Comparison of ENCODE assay signal across 9 cellular contexts in the genomic region with DNA sequence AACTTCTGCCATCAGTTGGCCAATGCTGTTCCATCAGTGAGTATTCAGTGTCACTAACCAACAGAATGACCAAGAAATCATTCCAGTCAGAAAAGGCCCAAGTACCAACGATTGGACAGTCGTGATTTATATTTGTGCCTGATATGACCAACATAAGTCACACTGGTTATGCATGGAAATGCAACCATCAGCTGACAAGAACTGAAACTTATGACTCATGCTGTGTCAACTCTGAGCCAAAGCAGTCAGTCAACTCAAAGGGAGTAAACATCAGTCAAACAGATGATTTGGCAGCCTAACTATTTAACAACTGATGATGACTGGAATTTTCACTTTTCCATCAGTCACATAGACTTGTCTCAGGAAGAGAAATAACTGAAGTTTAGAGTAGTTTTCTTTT.
A peak's percentile ranks its signal among the peaks of the same experiment; 100 is the strongest.
DNase-seq lines count a peak whose midpoint lies in the region; ATAC-seq, FAIRE-seq and TF ChIP-seq lines count a peak whose summit lies in the region.
"Had no signal": no experiment of that assay in that cellular context is flagged by ENCODE, and none has a peak within 500 bp of the region (broad histone marks: within the 10 kb centered on the region; RNA-seq: fewer than 3 reads in every experiment).

No MANE protein-coding gene starts in this region.

- H3K79me2 ChIP-seq in HepG2 (ENCODE audit: insufficient read depth, low read length) = no peaks in the 10 kb centered on the region

- H3K27me3 ChIP-seq in HepG2 (ENCODE audit: control insufficient read depth in 1 of 2, insufficient read depth in 2 of 2, low read length in 2 of 2) (no peaks in the 10 kb centered on the region; a peak in 1 of 5 replicates), gastroesophageal sphincter (no peaks in the 10 kb centered on the region), neuronal stem cell (ENCODE audit: control insufficient read depth in 3 of 3, insufficient read depth in 3 of 3, low read depth in 1 of 3, low read length in 3 of 3) (peaks cover 0 to 12% (median 0%) of the 10 kb centered on the region in 3 experiments)

- peak; percentile 85 for ATAC-seq in HG02763 (IDR thresholded peaks at IDR 0.05; ENCODE audit: unreplicated experiment)
- ATAC-seq in HepG2 = peak; percentile 82
- ATAC-seq in gastroesophageal sphincter = no peak

- H3K36me3 ChIP-seq in HepG2 (replicated peaks in 1 of 2; ENCODE audit: control insufficient read depth in 1 of 2, insufficient read depth in 2 of 2, low read length in 2 of 2) (no peaks in the 10 kb centered on the region), gastroesophageal sphincter (no peaks in the 10 kb centered on the region), neuronal stem cell (replicated peaks in 1 of 2; ENCODE audit: control insufficient read depth in 2 of 2, insufficient read depth in 2 of 2, low read length in 2 of 2) (no peaks in the 10 kb centered on the region)

- H3K4me1 Mint-ChIP-seq in activated CD4-positive, alpha-beta T cell treated with anti-CD3 and anti-CD28 coated beads, Interleukin-2, amount 10 ng/mL, durations not matched to agents 24 days and 14 days = peaks cover 7% of the 10 kb centered on the region

- H3K9me3 Mint-ChIP-seq in activated CD4-positive, alpha-beta T cell treated with anti-CD3 and anti-CD28 coated beads, Interleukin-2, amount 10 ng/mL, durations not matched to agents 24 days and 14 days = no peaks in the 10 kb centered on the region

- in situ Hi-C loops in HepG2 (cut with HindIII; ENCODE audit: extremely low pct_ligation_motif_present, low pct_unique_long_range_greater_than_20kb) = no loop called here

- no peak overlapping the region for H2BK5ac ChIP-seq in neuronal stem cell (ENCODE audit: low read length)

- no peak for TF ChIP-seq POLR2A in HepG2 (IDR thresholded peaks at IDR 0.05; ENCODE audit: insufficient read depth in 1 of 2, low read depth in 2 of 2, low read length in 2 of 2)
- no peak for TF ChIP-seq POLR2A in gastroesophageal sphincter (IDR thresholded peaks at IDR 0.05)

- no peak overlapping the region for H3K4ac ChIP-seq in neuronal stem cell (ENCODE audit: low read length)

- DNase-seq in activated CD4-positive, alpha-beta T cell treated with anti-CD3 and anti-CD28 coated beads, Interleukin-2, amount 10 ng/mL, durations not matched to agents 24 days and 14 days = peak; percentile 77
- no peak for DNase-seq in activated CD4-positive, alpha-beta T cell treated with anti-CD3 and anti-CD28 coated beads for 4 hours
- DNase-seq in OCI-M1 (lab: John Stamatoyannopoulos, UW) (peak; percentile 24), HepG2 (ENCODE audit: low spot score) (peak; percentile 68), putamen (ENCODE audit: low spot score) (no peak), neuronal stem cell (ENCODE audit: low spot score) (no peak)
- DNase-seq: left cardiac atrium had no signal

- H3K9me3 ChIP-seq in HepG2 (ENCODE audit: low read length) (no peaks in the 10 kb centered on the region), gastroesophageal sphincter (no peaks in the 10 kb centered on the region), neuronal stem cell (replicated peaks in 1 of 2; ENCODE audit: control insufficient read depth in 2 of 2, insufficient read depth in 1 of 2, low read depth in 1 of 2, low read length in 2 of 2) (no peaks in the 10 kb centered on the region)

- no peak overlapping the region for H3K27ac Mint-ChIP-seq in activated CD4-positive, alpha-beta T cell treated with anti-CD3 and anti-CD28 coated beads, Interleukin-2, amount 10 ng/mL, durations not matched to agents 24 days and 14 days

- H3K4me1 ChIP-seq in HepG2 (ENCODE audit: insufficient read depth, low read length) (peaks cover 19% of the 10 kb centered on the region), gastroesophageal sphincter (no peaks in the 10 kb centered on the region), neuronal stem cell (ENCODE audit: control insufficient read depth in 2 of 2, insufficient read depth in 1 of 2, low read depth in 1 of 2, low read length in 2 of 2) (peaks cover 2 to 3% of the 10 kb centered on the region in 2 donors)

- TF ChIP-seq EP300 in HepG2 (IDR thresholded peaks at IDR 0.05; ENCODE audit: low read depth in 2 of 2, low read length in 2 of 2) = peak in 1 of 2 experiments; percentile 32; a peak in 1 of 4 replicates
- no peak for TF ChIP-seq EP300 in HepG2 (CRISPR knock-in tag; IDR thresholded peaks at IDR 0.05; ENCODE audit: borderline replicate concordance)
- TF ChIP-seq EP300 in gastroesophageal sphincter (IDR thresholded peaks at IDR 0.05) = no peak

- H3K4me3 Mint-ChIP-seq in activated CD4-positive, alpha-beta T cell treated with anti-CD3 and anti-CD28 coated beads, Interleukin-2, amount 10 ng/mL, durations not matched to agents 24 days and 14 days = no peak overlapping the region

- no peak overlapping the region for H3K23ac ChIP-seq in neuronal stem cell (ENCODE audit: low read depth, low read length, poor library complexity)

- no peak overlapping the region for H2AFZ ChIP-seq in HepG2 (ENCODE audit: low read length)
- H2AFZ ChIP-seq in neuronal stem cell (ENCODE audit: low read length) = no peak overlapping the region

- H3K9ac ChIP-seq in HepG2 (ENCODE audit: insufficient read depth, low read depth, low read length) (no peak overlapping the region), neuronal stem cell (ENCODE audit: low read depth, low read length, poor library complexity) (no peak overlapping the region)

- no peak overlapping the region for H3K27ac ChIP-seq in HepG2 (ENCODE audit: extremely low read length, insufficient read depth, low read length)
- no peak overlapping the region for H3K27ac ChIP-seq in gastroesophageal sphincter
- no peak overlapping the region for H3K27ac ChIP-seq in neuronal stem cell (replicated peaks; ENCODE audit: low read length)

- no peaks in the 10 kb centered on the region for H3K36me3 Mint-ChIP-seq in activated CD4-positive, alpha-beta T cell treated with anti-CD3 and anti-CD28 coated beads, Interleukin-2, amount 10 ng/mL, durations not matched to agents 24 days and 14 days (ENCODE audit: low read depth)

- H3K18ac ChIP-seq in neuronal stem cell (ENCODE audit: low read length) = no peak overlapping the region

- POLR2A ChIA-PET in HepG2 (lab: Yijun Ruan, JAX) = no interaction called here

- H4K8ac ChIP-seq in neuronal stem cell (ENCODE audit: low read depth, low read length) = no peak overlapping the region

- no peak overlapping the region for H3K4me2 ChIP-seq in HepG2 (ENCODE audit: low read depth, low read length)
- no peak overlapping the region for H3K4me2 ChIP-seq in neuronal stem cell (ENCODE audit: insufficient read depth, low read length, poor library complexity, severe bottlenecking)

- CTCF ChIA-PET in HepG2 (lab: Yijun Ruan, JAX; ENCODE audit: low intra/inter-chr PET ratio, low total read pairs) = no interaction called here

- intact Hi-C loops in activated CD4-positive, alpha-beta T cell treated with anti-CD3 and anti-CD28 coated beads, Interleukin-2, amount 10 ng/mL, durations not matched to agents 24 days and 14 days (cut with micrococcal nuclease) = loop anchor here (5.0 kb wide), 1 partner anchor 338 kb away; no protein-coding TSS in a partner anchor
- intact Hi-C loops in HepG2 (cut with micrococcal nuclease; ENCODE audit: unreplicated experiment) = no loop called here

- H2AK5ac ChIP-seq in neuronal stem cell (ENCODE audit: low read depth, low read length) = no peak overlapping the region

- H4K20me1 ChIP-seq in HepG2 (ENCODE audit: insufficient read depth, low read length) = no peaks in the 10 kb centered on the region

- TF ChIP-seq CTCF in HepG2 (CRISPR knock-in tag; IDR thresholded peaks at IDR 0.05) (no peak), gastroesophageal sphincter (IDR thresholded peaks at IDR 0.05) (no peak)

- H3K4me3 ChIP-seq in HepG2 (replicated peaks in 1 of 3; ENCODE audit: insufficient read depth in 1 of 3, low read depth in 2 of 3, low read length in 3 of 3) (no peak overlapping the region), gastroesophageal sphincter (no peak overlapping the region), neuronal stem cell (ENCODE audit: low read length in 2 of 2) (no peak overlapping the region)

- H3K14ac ChIP-seq in neuronal stem cell (ENCODE audit: low read length) = no peak overlapping the region

- 0% methylated on average over 2 of the region's 2 CpGs for WGBS in HepG2 (ENCODE audit: low lambda C conversion rate)
- WGBS in gastroesophageal sphincter (ENCODE audit: low coverage in 1 of 2), 2 donors = 34 to 78% methylated on average over 2 of the region's 2 CpGs
- no CpG with 5 or more reads among the region's 2 CpGs for WGBS in neuronal stem cell (ENCODE audit: extremely low coverage in 2 of 2, insufficient read length in 2 of 2, insufficient replicate concordance in 1 of 2), 2 donors

- TF ChIP-seq RAD21 in HepG2 (CRISPR knock-in tag; IDR thresholded peaks at IDR 0.05) = no peak

- H4K91ac ChIP-seq in neuronal stem cell (ENCODE audit: low read depth, low read length, poor library complexity) = no peak overlapping the region

- BruUV-seq in HepG2 (replicated peaks; lab: Mats Ljungman, UMichigan) = no TSS peak

- no peak overlapping the region for H2BK120ac ChIP-seq in neuronal stem cell (ENCODE audit: low read depth, low read length)

- H3K27me3 Mint-ChIP-seq in activated CD4-positive, alpha-beta T cell treated with anti-CD3 and anti-CD28 coated beads, Interleukin-2, amount 10 ng/mL, durations not matched to agents 24 days and 14 days = peaks cover 66% of the 10 kb centered on the region

- peak; percentile 23 for FAIRE-seq in HepG2 (lab: Jason Lieb, UNC)

- H2BK15ac ChIP-seq in neuronal stem cell (ENCODE audit: low read length) = no peak overlapping the region

- no peaks in the 10 kb centered on the region for H3K79me1 ChIP-seq in neuronal stem cell (ENCODE audit: low read depth, low read length)

- no peak overlapping the region for H2BK12ac ChIP-seq in neuronal stem cell (ENCODE audit: low read length)

TF ChIP-seq in HepG2, 621 proteins besides CTCF, POLR2A, EP300 and RAD21 (continues in another document):
- TF ChIP-seq RBM39 (IDR thresholded peaks at IDR 0.05; ENCODE audit: low read depth, low read length, poor library complexity, severe bottlenecking) (no peak), ZNF317 (CRISPR knock-in tag; IDR thresholded peaks at IDR 0.05) (peak; percentile 91), ZNF12 (CRISPR knock-in tag; IDR thresholded peaks at IDR 0.05) (no peak), ZNF7 (CRISPR knock-in tag; IDR thresholded peaks at IDR 0.05) (no peak), TEAD3 (CRISPR knock-in tag; optimal IDR thresholded peaks at IDR 0.05; ENCODE audit: borderline replicate concordance) (peak; percentile 37), ELF1 (CRISPR knock-in tag; IDR thresholded peaks at IDR 0.05) (no peak), GLI4 (CRISPR knock-in tag; IDR thresholded peaks at IDR 0.05; ENCODE audit: borderline replicate concordance) (no peak), SNRNP70 (IDR thresholded peaks at IDR 0.05; ENCODE audit: low read depth, low read length) (no peak), MAFK (conservative IDR thresholded peaks at IDR 0.05 in 1 of 2, IDR thresholded peaks at IDR 0.05 in 1 of 2; ENCODE audit: low read length in 2 of 2) (no peak; a peak in 1 of 4 replicates), ZNF570 (CRISPR knock-in tag; IDR thresholded peaks at IDR 0.05; ENCODE audit: borderline replicate concordance) (no peak), ZNF720 (CRISPR knock-in tag; IDR thresholded peaks at IDR 0.05) (no peak), ZNF432 (CRISPR knock-in tag; IDR thresholded peaks at IDR 0.05; ENCODE audit: borderline replicate concordance) (no peak)

Comparison
In these comparisons a context has a peak if more than half of its experiments do, and no peak if none do; other contexts are left out.
1. DNase-seq: peak in activated CD4-positive, alpha-beta T cell treated with anti-CD3 and anti-CD28 coated beads, Interleukin-2, amount 10 ng/mL, durations not matched to agents 24 days and 14 days (single experiment), OCI-M1 (single experiment) and HepG2 (single experiment); none in activated CD4-positive, alpha-beta T cell treated with anti-CD3 and anti-CD28 coated beads for 4 hours (0 of 2), putamen (single experiment) and neuronal stem cell (single experiment).